Comparison of ENCODE assay signal across 8 cellular contexts in genomic region chr18:74495581-74496507, GRCh38. TPM values are rescaled to one million over a fixed set of nuclear protein-coding genes. Genes with fewer than 3 reads are reported as not detected.
DNase-seq lines count a peak whose midpoint lies in the region; ATAC-seq and TF ChIP-seq lines count a peak whose summit lies in the region.

TSS of gene CNDP2 (plus strand) at chr18:74496363. CDS start at chr18:74499974, 3,611 bp downstream.

- peak; percentile 94 for TF ChIP-seq POLR2A in prostate gland (IDR thresholded peaks at IDR 0.05)

- peak; percentile 95 to 96 for DNase-seq in NCI-H187 (lab: John Stamatoyannopoulos, UW)
- peak; percentile 97 to 99 (median 98) for DNase-seq in T-helper 2 cell
- DNase-seq in left ventricle myocardium inferior, result peak; percentile 100
- peak; percentile 100 for DNase-seq in prostate gland (ENCODE audit: low spot score)

- H3K27me3 ChIP-seq in left ventricle myocardium inferior (ENCODE audit: low read depth) (no peaks in the 10 kb centered on the region), prostate gland (replicated peaks; ENCODE audit: insufficient read depth) (no peaks in the 10 kb centered on the region)

- H3K27ac ChIP-seq in angular gyrus (ENCODE audit: low read depth, low read length), result peak within 1 kb of the TSS; percentile 94
- peak within 1 kb of the TSS; percentile 95 for H3K27ac ChIP-seq in left ventricle myocardium inferior (replicated peaks)
- peak within 1 kb of the TSS; percentile 93 to 96 for H3K27ac ChIP-seq in prostate gland
- H3K27ac ChIP-seq in urinary bladder (ENCODE audit: low read depth), result peak within 1 kb of the TSS; percentile 94

- intact Hi-C loops in left ventricle myocardium inferior (cut with micrococcal nuclease) (loop anchor here (5.0 kb wide), 1 partner anchor 56 kb away; no protein-coding TSS in a partner anchor), prostate gland (cut with DNase I) (loop anchor here (5.0 to 10.0 kb wide), 4 partner anchors 59 to 709 kb away; partner anchors contain the start of genes FBXO15, PTGR3, TIMM21 and ZNF407)

- peak within 1 kb of the TSS; percentile 87 for H3K4me3 ChIP-seq in left ventricle myocardium inferior
- H3K4me3 ChIP-seq in prostate gland, result peak within 1 kb of the TSS; percentile 86 to 94
- peak within 1 kb of the TSS; percentile 72 for H3K4me3 ChIP-seq in urinary bladder (ENCODE audit: low read depth, low read length)

- H3K9me3 ChIP-seq in left ventricle myocardium inferior (replicated peaks) (no peaks in the 10 kb centered on the region), prostate gland (no peaks in the 10 kb centered on the region)

- peaks cover 4% of the 10 kb centered on the region for H3K36me3 ChIP-seq in left ventricle myocardium inferior
- no peaks in the 10 kb centered on the region for H3K36me3 ChIP-seq in prostate gland
- H3K36me3 ChIP-seq in urinary bladder (ENCODE audit: insufficient read depth), result no peaks in the 10 kb centered on the region

- no peak for TF ChIP-seq CTCF in left ventricle myocardium inferior (IDR thresholded peaks at IDR 0.05; ENCODE audit: borderline replicate concordance)
- peak in 1 of 4 experiments; percentile 24 for TF ChIP-seq CTCF in prostate gland (IDR thresholded peaks at IDR 0.05)

- ATAC-seq in GM18498 (IDR thresholded peaks at IDR 0.05; ENCODE audit: unreplicated experiment) (peak; percentile 81), HG02938 (IDR thresholded peaks at IDR 0.05; ENCODE audit: unreplicated experiment) (peak; percentile 66)

- H3K4me1 ChIP-seq in left ventricle myocardium inferior, result peaks cover 64% of the 10 kb centered on the region
- H3K4me1 ChIP-seq in prostate gland (replicated peaks), result no peaks in the 10 kb centered on the region
- no peaks in the 10 kb centered on the region for H3K4me1 ChIP-seq in urinary bladder (ENCODE audit: insufficient read depth)

- under 1% methylated on average over 43 of the region's 71 CpGs for WGBS in prostate gland
- WGBS in urinary bladder, result under 1% methylated on average over 71 of the region's 71 CpGs

RNA-seq across cellular contexts. Expression of gene CNDP2, which starts in this region (rescaled TPM):
- total RNA-seq in left ventricle myocardium inferior (71.0 TPM), prostate gland (100 to 1,000 TPM; 144 to 294 TPM), urinary bladder (44.0 TPM)
- 72.3 TPM for polyA plus RNA-seq in urinary bladder

Comparison
In these comparisons a context has a peak if more than half of its experiments do, and no peak if none do; other contexts are left out.
1. Peak in every context shown above with its lines: DNase-seq, ATAC-seq, H3K4me3 ChIP-seq and H3K27ac ChIP-seq.